ENCODE assay signal across 10 cellular contexts in the genomic region with DNA sequence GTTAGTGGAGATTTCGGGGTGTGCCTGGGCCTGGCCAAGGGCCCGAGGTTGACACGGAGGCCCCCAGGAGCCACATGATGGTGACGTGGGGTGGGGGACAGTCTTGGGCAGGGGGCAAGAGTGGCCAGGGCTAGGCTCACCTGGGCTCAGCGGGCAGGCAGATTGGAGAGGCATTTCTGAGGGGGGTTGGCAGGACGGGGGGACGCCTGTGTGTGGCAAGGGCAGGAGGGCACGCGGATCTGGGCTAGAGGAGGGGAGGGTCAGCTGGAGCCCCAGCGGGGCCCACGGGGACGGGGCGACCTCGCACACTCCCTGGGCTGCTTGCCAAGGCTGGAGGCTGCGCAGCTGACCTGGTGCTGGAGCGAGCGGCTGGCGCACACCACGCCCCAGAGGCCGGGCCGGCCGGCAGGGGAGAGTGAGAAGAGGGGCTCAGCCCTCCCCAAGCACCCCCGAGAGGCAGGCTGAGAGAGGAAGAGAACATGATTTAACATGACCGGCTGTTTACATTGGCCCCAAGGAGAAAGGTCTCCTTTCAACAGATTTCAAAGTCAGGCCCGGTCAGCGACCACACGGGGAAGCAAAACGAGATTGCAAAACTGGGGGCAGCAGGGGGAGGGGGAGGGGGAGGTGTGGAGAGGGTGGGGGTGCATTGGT. TPM values are rescaled to one million over a fixed set of nuclear protein-coding genes. Genes with fewer than 3 reads are reported as not detected.
DNase-seq lines count a peak whose midpoint lies in the region; ATAC-seq, FAIRE-seq and TF ChIP-seq lines count a peak whose summit lies in the region.
"Had no signal": no experiment of that assay in that cellular context is flagged by ENCODE, and none has a peak within 500 bp of the region (broad histone marks: within the 10 kb centered on the region; RNA-seq: fewer than 3 reads in every experiment).

No MANE protein-coding gene starts in this region.

- H2BK5ac ChIP-seq in neuronal stem cell (ENCODE audit: low read length) = no peak overlapping the region

- peak overlapping the region; percentile 100 for H2AK5ac ChIP-seq in neuronal stem cell (ENCODE audit: low read depth, low read length)

- H2BK15ac ChIP-seq in neuronal stem cell (ENCODE audit: low read length) = peak overlapping the region; percentile 96

- H3K36me3 ChIP-seq in RWPE2 (ENCODE audit: low read depth) (no peaks in the 10 kb centered on the region), neuronal stem cell (replicated peaks in 1 of 2; ENCODE audit: control insufficient read depth in 2 of 2, insufficient read depth in 2 of 2, low read length in 2 of 2) (no peaks in the 10 kb centered on the region), HAP-1 (replicated peaks) (no peaks in the 10 kb centered on the region)

- H3K27me3 ChIP-seq in RWPE2 (ENCODE audit: insufficient read depth, poor library complexity, severe bottlenecking) = no peaks in the 10 kb centered on the region
- H3K27me3 ChIP-seq in neuronal stem cell (ENCODE audit: control insufficient read depth in 3 of 3, insufficient read depth in 3 of 3, low read depth in 1 of 3, low read length in 3 of 3) = peaks cover 0 to 32% (median 0%) of the 10 kb centered on the region in 3 experiments
- peaks cover 7% of the 10 kb centered on the region for H3K27me3 ChIP-seq in HAP-1 (ENCODE audit: low read depth)

- H4K8ac ChIP-seq in neuronal stem cell (ENCODE audit: low read depth, low read length) = peak overlapping the region; percentile 43

- TF ChIP-seq CTCF in RWPE2 (IDR thresholded peaks at IDR 0.05; ENCODE audit: poor library complexity, severe bottlenecking) (no peak), fibroblast of villous mesenchyme (IDR thresholded peaks at IDR 0.05; ENCODE audit: insufficient read depth, low read depth, low read length) (no peak)

- in situ Hi-C loops in HAP-1 (cut with MboI; ENCODE audit: low sequenced_read_pairs) = no loop called here

- H3K14ac ChIP-seq in neuronal stem cell (ENCODE audit: low read length) = peak overlapping the region; percentile 65

- DNase-seq in GM12891 (ENCODE audit: insufficient read length, low spot score) (peak; percentile 16), RWPE2 (ENCODE audit: low spot score) (no peak), fibroblast of villous mesenchyme (ENCODE audit: low read depth) (peak; percentile 83), neuronal stem cell (ENCODE audit: low spot score) (no peak), NCI-H446 treated with DMSO at 0.1 percent for 48 hours (lab: John Stamatoyannopoulos, UW) (no peak), HAP-1 (ENCODE audit: low spot score in 2 of 2) (no peak)

- no peak for TF ChIP-seq POLR2A in GM12891 (IDR thresholded peaks at IDR 0.05; ENCODE audit: low read depth, low read length)

- H3K27ac ChIP-seq in RWPE2 (ENCODE audit: poor library complexity, severe bottlenecking) (no peak overlapping the region), neuronal stem cell (replicated peaks; ENCODE audit: low read length) (peak overlapping the region; percentile 22)

- H2BK120ac ChIP-seq in neuronal stem cell (ENCODE audit: low read depth, low read length) = peak overlapping the region; percentile 22

- peak overlapping the region; percentile 73 for H2AFZ ChIP-seq in neuronal stem cell (ENCODE audit: low read length)

- no peak overlapping the region for H3K4ac ChIP-seq in neuronal stem cell (ENCODE audit: low read length)

- peak; percentile 54 for ATAC-seq in RWPE2 (ENCODE audit: low read depth)
- no peak for ATAC-seq in HG03175 (IDR thresholded peaks at IDR 0.05; ENCODE audit: unreplicated experiment)
- no peak for ATAC-seq in HG03342 (IDR thresholded peaks at IDR 0.05; ENCODE audit: unreplicated experiment)

- H3K9me3 ChIP-seq in RWPE2 (ENCODE audit: severe bottlenecking) (no peaks in the 10 kb centered on the region), neuronal stem cell (replicated peaks in 1 of 2; ENCODE audit: control insufficient read depth in 2 of 2, insufficient read depth in 1 of 2, low read depth in 1 of 2, low read length in 2 of 2) (peaks cover 0 to 3% of the 10 kb centered on the region in 2 donors), HAP-1 (no peaks in the 10 kb centered on the region)

- H3K79me1 ChIP-seq in neuronal stem cell (ENCODE audit: low read depth, low read length) = no peaks in the 10 kb centered on the region

- H3K4me1 ChIP-seq in RWPE2 (ENCODE audit: insufficient read depth, poor library complexity, severe bottlenecking) = no peaks in the 10 kb centered on the region
- peaks cover 22 to 24% of the 10 kb centered on the region in 2 donors for H3K4me1 ChIP-seq in neuronal stem cell (ENCODE audit: control insufficient read depth in 2 of 2, insufficient read depth in 1 of 2, low read depth in 1 of 2, low read length in 2 of 2)
- H3K4me1 ChIP-seq in HAP-1 = peaks cover 8% of the 10 kb centered on the region

- peak overlapping the region; percentile 83 for H4K91ac ChIP-seq in neuronal stem cell (ENCODE audit: low read depth, low read length, poor library complexity)

- peak overlapping the region; percentile 93 for H3K18ac ChIP-seq in neuronal stem cell (ENCODE audit: low read length)

- FAIRE-seq in GM12891 (lab: Jason Lieb, UNC) = no peak

- WGBS in neuronal stem cell (ENCODE audit: extremely low coverage in 2 of 2, insufficient read length in 2 of 2, insufficient replicate concordance in 1 of 2), 2 donors = no CpG with 5 or more reads among the region's 28 CpGs

- peak overlapping the region; percentile 97 for H2BK12ac ChIP-seq in neuronal stem cell (ENCODE audit: low read length)

- peak overlapping the region; percentile 56 for H3K9ac ChIP-seq in neuronal stem cell (ENCODE audit: low read depth, low read length, poor library complexity)

- H3K4me2 ChIP-seq in neuronal stem cell (ENCODE audit: insufficient read depth, low read length, poor library complexity, severe bottlenecking) = no peak overlapping the region

- peak overlapping the region; percentile 77 for H3K23ac ChIP-seq in neuronal stem cell (ENCODE audit: low read depth, low read length, poor library complexity)

- H3K4me3 ChIP-seq in RWPE2 (ENCODE audit: severe bottlenecking) (no peak overlapping the region), fibroblast of villous mesenchyme (ENCODE audit: low read depth, low read length) (no peak overlapping the region), neuronal stem cell (ENCODE audit: low read length in 2 of 2) (no peak overlapping the region), HAP-1 (no peak overlapping the region)

TF ChIP-seq in GM12891, 5 proteins besides CTCF, POLR2A, EP300 and RAD21:
- TF ChIP-seq PAX5 (IDR thresholded peaks at IDR 0.05; ENCODE audit: insufficient read depth, low read length, severe bottlenecking) (no peak), POU2F2 (IDR thresholded peaks at IDR 0.05; ENCODE audit: low read depth, low read length) (no peak), POLR2AphosphoS5 (IDR thresholded peaks at IDR 0.05; ENCODE audit: low read depth, low read length) (no peak), TAF1 (IDR thresholded peaks at IDR 0.05; ENCODE audit: low read depth, low read length) (no peak), SPI1 (IDR thresholded peaks at IDR 0.05; ENCODE audit: low read depth, low read length) (no peak)

RNA-seq across cellular contexts. Expression of a gene that starts 38.0 kb away (rescaled TPM):
- 0.42 TPM for polyA plus RNA-seq in GM12891 (2012; ENCODE audit: low read depth, missing spikeins)
- total RNA-seq in fibroblast of villous mesenchyme = 5.5 and 6.5 TPM in 2 replicates
- 0.14 TPM for polyA plus RNA-seq in neuronal stem cell (2013, experiment 1 of 2)
- polyA plus RNA-seq in neuronal stem cell (2013, experiment 2 of 2) = 0.04 TPM

RNA-seq across cellular contexts. Expression of a gene that starts 54.3 kb away (rescaled TPM):
- polyA plus RNA-seq in GM12891 (2012; ENCODE audit: low read depth, missing spikeins) = not detected
- total RNA-seq in fibroblast of villous mesenchyme = not detected in 2 replicates
- polyA plus RNA-seq in neuronal stem cell (2013, experiment 1 of 2) = not detected
- not detected for polyA plus RNA-seq in neuronal stem cell (2013, experiment 2 of 2)
- total RNA-seq: G401; T-helper 1 cell treated with Interleukin-12 subunit alpha and Interleukin-12 subunit beta and Interleukin-4 antibody, amounts not matched to agents 30 ng/mL and 1 ng/mL, for 36 hours had no signal

Comparison
In these comparisons a context has a peak if more than half of its experiments do, and no peak if none do; other contexts are left out.
1. DNase-seq: peak in GM12891 (single experiment) and fibroblast of villous mesenchyme (single experiment); none in RWPE2 (single experiment), neuronal stem cell (single experiment), NCI-H446 treated with DMSO at 0.1 percent for 48 hours (single experiment) and HAP-1 (0 of 2).